In genomic region chr6:71250050-71250689, GRCh38 we compare ENCODE assay signal across 11 cellular contexts. TPM values are rescaled to one million over a fixed set of nuclear protein-coding genes. Genes with fewer than 3 reads are reported as not detected.
A peak's percentile ranks its signal among the peaks of the same experiment; 100 is the strongest.
DNase-seq lines count a peak whose midpoint lies in the region; ATAC-seq and TF ChIP-seq lines count a peak whose summit lies in the region.
"Had no signal": no experiment of that assay in that cellular context is flagged by ENCODE, and none has a peak within 500 bp of the region (broad histone marks: within the 10 kb centered on the region; RNA-seq: fewer than 3 reads in every experiment).

No MANE protein-coding gene starts in this region.

- no peak for DNase-seq in activated naive CD8-positive, alpha-beta T cell treated with anti-CD3 and anti-CD28 coated beads, Interleukin-2, amount 50 U/mL, for 24 hours
- DNase-seq in chondrocyte (ENCODE audit: low spot score) (no peak), mesendoderm (peak; percentile 61), aorta (no peak), NCI-H1092 (lab: John Stamatoyannopoulos, UW) (no peak)
- DNase-seq in activated CD4-positive, alpha-beta T cell treated with anti-CD3 and anti-CD28 coated beads for 1 hour, result no peak
- DNase-seq: 8988T; H7; stimulated activated CD4-positive, alpha-beta T cell treated with anti-CD3 and anti-CD28 coated beads, Interleukin-15, amount 100 ng/mL, for 24 hours had no signal

- no peaks in the 10 kb centered on the region for H3K79me2 ChIP-seq in mesendoderm (ENCODE audit: control insufficient read depth, insufficient read depth, low read length)

- H3K27me3 ChIP-seq in mesendoderm (ENCODE audit: insufficient read depth, low read length, poor library complexity) (no peaks in the 10 kb centered on the region), aorta (ENCODE audit: control insufficient read depth in 1 of 2, insufficient read depth in 2 of 2, low read length in 1 of 2) (no peaks in the 10 kb centered on the region)

- H4K8ac ChIP-seq in mesendoderm (ENCODE audit: low read depth, low read length), result no peak overlapping the region

- no peak overlapping the region for H3K4me3 Mint-ChIP-seq in activated naive CD8-positive, alpha-beta T cell
- H3K4me3 Mint-ChIP-seq in activated naive CD8-positive, alpha-beta T cell treated with anti-CD3 and anti-CD28 coated beads, Interleukin-2, amount 50 U/mL, for 24 hours, result no peak overlapping the region
- H3K4me3 Mint-ChIP-seq in chondrocyte (ENCODE audit: unreplicated experiment), result no peak overlapping the region

- H2AK5ac ChIP-seq in mesendoderm (ENCODE audit: low read length), result no peak overlapping the region

- no peak overlapping the region for H3K4ac ChIP-seq in mesendoderm (ENCODE audit: low read depth, low read length)

- no peaks in the 10 kb centered on the region for H3K9me3 Mint-ChIP-seq in activated naive CD8-positive, alpha-beta T cell (ENCODE audit: low read depth)
- no peaks in the 10 kb centered on the region for H3K9me3 Mint-ChIP-seq in activated naive CD8-positive, alpha-beta T cell treated with anti-CD3 and anti-CD28 coated beads, Interleukin-2, amount 50 U/mL, for 24 hours
- no peaks in the 10 kb centered on the region for H3K9me3 Mint-ChIP-seq in chondrocyte (ENCODE audit: low read depth)

- peaks cover 13% of the 10 kb centered on the region for H3K4me1 Mint-ChIP-seq in activated naive CD8-positive, alpha-beta T cell (ENCODE audit: low read depth)
- H3K4me1 Mint-ChIP-seq in activated naive CD8-positive, alpha-beta T cell treated with anti-CD3 and anti-CD28 coated beads, Interleukin-2, amount 50 U/mL, for 24 hours, result peaks cover 34% of the 10 kb centered on the region
- peaks cover 30% of the 10 kb centered on the region for H3K4me1 Mint-ChIP-seq in chondrocyte (ENCODE audit: low read depth)

- H3K9ac ChIP-seq in mesendoderm (ENCODE audit: low read length), result no peak overlapping the region

- H3K27ac ChIP-seq in mesendoderm (ENCODE audit: low read depth, low read length) (no peak overlapping the region), aorta (ENCODE audit: low read depth in 1 of 2, low read length in 2 of 2) (peak overlapping the region in 1 of 2 donors; percentile 14)

- H3K4me3 ChIP-seq in mesendoderm (ENCODE audit: low read length) (no peak overlapping the region), aorta (ENCODE audit: low read length in 2 of 2) (no peak overlapping the region)

- no peak overlapping the region for H2BK5ac ChIP-seq in mesendoderm (ENCODE audit: low read length)

- no peak for TF ChIP-seq CTCF in chondrocyte (IDR thresholded peaks at IDR 0.05)

- no peaks in the 10 kb centered on the region for H3K36me3 Mint-ChIP-seq in activated naive CD8-positive, alpha-beta T cell
- no peaks in the 10 kb centered on the region for H3K36me3 Mint-ChIP-seq in activated naive CD8-positive, alpha-beta T cell treated with anti-CD3 and anti-CD28 coated beads, Interleukin-2, amount 50 U/mL, for 24 hours (ENCODE audit: low read depth)
- H3K36me3 Mint-ChIP-seq in chondrocyte (ENCODE audit: low read depth), result no peaks in the 10 kb centered on the region

- H3K79me1 ChIP-seq in mesendoderm (ENCODE audit: low read length), result no peaks in the 10 kb centered on the region

- intact Hi-C loops in aorta (cut with DNase I), result no loop called here

- no peak overlapping the region for H2BK15ac ChIP-seq in mesendoderm (replicated peaks; ENCODE audit: low read depth)

- H3K4me1 ChIP-seq in mesendoderm (ENCODE audit: control insufficient read depth, low read depth, low read length) (peaks cover 2% of the 10 kb centered on the region), aorta (ENCODE audit: control insufficient read depth in 1 of 2, insufficient read depth in 2 of 2, low read length in 2 of 2) (no peaks in the 10 kb centered on the region)

- H4K5ac ChIP-seq in mesendoderm (ENCODE audit: low read length), result no peak overlapping the region

- WGBS in mesendoderm (ENCODE audit: extremely low coverage, insufficient coverage, low lambda C conversion rate), result no CpG with 5 or more reads among the region's 4 CpGs
- 16 to 18% methylated on average over 4 of the region's 4 CpGs for WGBS in aorta, 2 donors

- H3K23ac ChIP-seq in mesendoderm (ENCODE audit: low read length), result no peak overlapping the region

- no peak overlapping the region for H3K4me2 ChIP-seq in mesendoderm (ENCODE audit: low read length)

- H3K18ac ChIP-seq in mesendoderm (ENCODE audit: low read length), result no peak overlapping the region

- H2BK120ac ChIP-seq in mesendoderm (ENCODE audit: low read depth, low read length), result no peak overlapping the region

- no peaks in the 10 kb centered on the region for H3K9me3 ChIP-seq in aorta (ENCODE audit: control insufficient read depth, low read length)

- H3K27ac Mint-ChIP-seq in activated naive CD8-positive, alpha-beta T cell, result peak overlapping the region; percentile 42
- H3K27ac Mint-ChIP-seq in activated naive CD8-positive, alpha-beta T cell treated with anti-CD3 and anti-CD28 coated beads, Interleukin-2, amount 50 U/mL, for 24 hours, result no peak overlapping the region
- peak overlapping the region; percentile 62 for H3K27ac Mint-ChIP-seq in chondrocyte (ENCODE audit: unreplicated experiment)

- no peaks in the 10 kb centered on the region for H3K27me3 Mint-ChIP-seq in activated naive CD8-positive, alpha-beta T cell
- no peaks in the 10 kb centered on the region for H3K27me3 Mint-ChIP-seq in activated naive CD8-positive, alpha-beta T cell treated with anti-CD3 and anti-CD28 coated beads, Interleukin-2, amount 50 U/mL, for 24 hours
- no peaks in the 10 kb centered on the region for H3K27me3 Mint-ChIP-seq in chondrocyte (ENCODE audit: low read depth)

- no peak for ATAC-seq in activated naive CD8-positive, alpha-beta T cell treated with anti-CD3 and anti-CD28 coated beads, Interleukin-2, amount 50 U/mL, for 24 hours
- ATAC-seq in aorta (ENCODE audit: low FRiP score) (peak; percentile 88), HG02852 (IDR thresholded peaks at IDR 0.05; ENCODE audit: unreplicated experiment) (no peak)

- no peak overlapping the region for H3K56ac ChIP-seq in mesendoderm (ENCODE audit: low read length)

- H3K36me3 ChIP-seq in mesendoderm (ENCODE audit: control insufficient read depth, insufficient read depth, low read length) (no peaks in the 10 kb centered on the region), aorta (ENCODE audit: control insufficient read depth in 1 of 2, insufficient read depth in 2 of 2, low read length in 1 of 2) (no peaks in the 10 kb centered on the region)

RNA-seq across cellular contexts. Expression of gene OGFRL1, which starts 38.4 kb away (rescaled TPM):
- 3.9 to 6.5 TPM (median 6.3 TPM) in 3 replicates for total RNA-seq in chondrocyte
- 5.6 TPM for polyA plus RNA-seq in mesendoderm (2013, experiment 1 of 2)
- polyA plus RNA-seq in mesendoderm (2013, experiment 2 of 2), result 5.9 TPM
- total RNA-seq in aorta, result 10 to 100 TPM; 23.6 to 29.9 TPM
- polyA plus RNA-seq in aorta, result 10 to 100 TPM in 1 of 2 donors, 1 to 10 TPM in 1; 6.8 to 11.9 TPM
